ENCODE assay signal across 2 cellular contexts in the genomic region with DNA sequence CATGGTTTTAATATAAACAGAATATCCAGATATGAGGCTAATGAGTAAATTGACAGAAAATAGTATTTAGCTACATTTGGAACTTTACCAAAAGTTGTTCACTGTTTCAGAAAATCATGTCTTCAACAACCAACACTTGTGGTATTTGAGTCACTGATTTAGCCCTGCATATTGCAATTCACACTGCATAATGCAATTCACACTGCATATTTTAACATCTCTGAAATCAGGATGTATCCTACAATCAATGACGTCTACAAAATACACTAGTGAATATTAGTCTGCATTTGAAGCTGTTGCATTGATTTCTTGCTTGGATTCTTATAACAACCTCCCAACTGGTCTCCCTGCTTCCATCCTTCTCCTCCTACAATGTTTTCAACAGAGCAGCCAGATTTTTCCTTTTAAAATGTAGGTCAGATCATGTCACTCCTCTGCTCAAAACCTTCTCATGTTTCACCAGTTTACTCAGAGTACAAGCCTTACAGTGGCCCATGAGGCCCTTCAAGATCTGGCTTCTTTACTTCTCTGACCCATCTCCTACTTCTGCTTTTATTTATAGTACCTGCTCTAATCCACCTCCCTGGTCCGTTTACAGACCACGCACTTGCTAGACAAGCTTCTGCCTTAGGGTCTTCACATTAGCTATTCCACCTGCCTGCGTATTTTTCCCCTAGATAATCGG.
TF ChIP-seq lines count a peak whose summit lies in the region.

No MANE protein-coding gene starts in this region.

TF ChIP-seq in IMR-90, 13 proteins besides CTCF, POLR2A, EP300 and RAD21:
- TF ChIP-seq RCOR1 (IDR thresholded peaks at IDR 0.05; ENCODE audit: insufficient replicate concordance, low read length) (no peak), MAZ (IDR thresholded peaks at IDR 0.05; ENCODE audit: borderline replicate concordance, low read depth, low read length) (no peak), CEBPB (IDR thresholded peaks at IDR 0.05; ENCODE audit: low read depth, low read length) (no peak), BHLHE40 (IDR thresholded peaks at IDR 0.05; ENCODE audit: low read depth, low read length) (no peak), SMC3 (IDR thresholded peaks at IDR 0.05; ENCODE audit: low read depth, low read length) (no peak)
TF ChIP-seq in IMR-90: peak in this region for 0.

TF ChIP-seq in GM23338, 12 proteins besides CTCF, POLR2A, EP300 and RAD21:
- no peak for TF ChIP-seq EZH2phosphoT487 (IDR thresholded peaks at IDR 0.05; ENCODE audit: unreplicated experiment)
- no peak for TF ChIP-seq NANOG (IDR thresholded peaks at IDR 0.05; ENCODE audit: borderline replicate concordance)
- TF ChIP-seq, protein P1, sequence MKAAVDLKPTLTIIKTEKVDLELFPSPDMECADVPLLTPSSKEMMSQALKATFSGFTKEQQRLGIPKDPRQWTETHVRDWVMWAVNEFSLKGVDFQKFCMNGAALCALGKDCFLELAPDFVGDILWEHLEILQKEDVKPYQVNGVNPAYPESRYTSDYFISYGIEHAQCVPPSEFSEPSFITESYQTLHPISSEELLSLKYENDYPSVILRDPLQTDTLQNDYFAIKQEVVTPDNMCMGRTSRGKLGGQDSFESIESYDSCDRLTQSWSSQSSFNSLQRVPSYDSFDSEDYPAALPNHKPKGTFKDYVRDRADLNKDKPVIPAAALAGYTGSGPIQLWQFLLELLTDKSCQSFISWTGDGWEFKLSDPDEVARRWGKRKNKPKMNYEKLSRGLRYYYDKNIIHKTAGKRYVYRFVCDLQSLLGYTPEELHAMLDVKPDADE (IDR thresholded peaks at IDR 0.05), result no peak
- TF ChIP-seq, protein P2, sequence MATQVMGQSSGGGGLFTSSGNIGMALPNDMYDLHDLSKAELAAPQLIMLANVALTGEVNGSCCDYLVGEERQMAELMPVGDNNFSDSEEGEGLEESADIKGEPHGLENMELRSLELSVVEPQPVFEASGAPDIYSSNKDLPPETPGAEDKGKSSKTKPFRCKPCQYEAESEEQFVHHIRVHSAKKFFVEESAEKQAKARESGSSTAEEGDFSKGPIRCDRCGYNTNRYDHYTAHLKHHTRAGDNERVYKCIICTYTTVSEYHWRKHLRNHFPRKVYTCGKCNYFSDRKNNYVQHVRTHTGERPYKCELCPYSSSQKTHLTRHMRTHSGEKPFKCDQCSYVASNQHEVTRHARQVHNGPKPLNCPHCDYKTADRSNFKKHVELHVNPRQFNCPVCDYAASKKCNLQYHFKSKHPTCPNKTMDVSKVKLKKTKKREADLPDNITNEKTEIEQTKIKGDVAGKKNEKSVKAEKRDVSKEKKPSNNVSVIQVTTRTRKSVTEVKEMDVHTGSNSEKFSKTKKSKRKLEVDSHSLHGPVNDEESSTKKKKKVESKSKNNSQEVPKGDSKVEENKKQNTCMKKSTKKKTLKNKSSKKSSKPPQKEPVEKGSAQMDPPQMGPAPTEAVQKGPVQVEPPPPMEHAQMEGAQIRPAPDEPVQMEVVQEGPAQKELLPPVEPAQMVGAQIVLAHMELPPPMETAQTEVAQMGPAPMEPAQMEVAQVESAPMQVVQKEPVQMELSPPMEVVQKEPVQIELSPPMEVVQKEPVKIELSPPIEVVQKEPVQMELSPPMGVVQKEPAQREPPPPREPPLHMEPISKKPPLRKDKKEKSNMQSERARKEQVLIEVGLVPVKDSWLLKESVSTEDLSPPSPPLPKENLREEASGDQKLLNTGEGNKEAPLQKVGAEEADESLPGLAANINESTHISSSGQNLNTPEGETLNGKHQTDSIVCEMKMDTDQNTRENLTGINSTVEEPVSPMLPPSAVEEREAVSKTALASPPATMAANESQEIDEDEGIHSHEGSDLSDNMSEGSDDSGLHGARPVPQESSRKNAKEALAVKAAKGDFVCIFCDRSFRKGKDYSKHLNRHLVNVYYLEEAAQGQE (IDR thresholded peaks at IDR 0.05; ENCODE audit: unreplicated experiment), result no peak
- TF ChIP-seq, protein P3, sequence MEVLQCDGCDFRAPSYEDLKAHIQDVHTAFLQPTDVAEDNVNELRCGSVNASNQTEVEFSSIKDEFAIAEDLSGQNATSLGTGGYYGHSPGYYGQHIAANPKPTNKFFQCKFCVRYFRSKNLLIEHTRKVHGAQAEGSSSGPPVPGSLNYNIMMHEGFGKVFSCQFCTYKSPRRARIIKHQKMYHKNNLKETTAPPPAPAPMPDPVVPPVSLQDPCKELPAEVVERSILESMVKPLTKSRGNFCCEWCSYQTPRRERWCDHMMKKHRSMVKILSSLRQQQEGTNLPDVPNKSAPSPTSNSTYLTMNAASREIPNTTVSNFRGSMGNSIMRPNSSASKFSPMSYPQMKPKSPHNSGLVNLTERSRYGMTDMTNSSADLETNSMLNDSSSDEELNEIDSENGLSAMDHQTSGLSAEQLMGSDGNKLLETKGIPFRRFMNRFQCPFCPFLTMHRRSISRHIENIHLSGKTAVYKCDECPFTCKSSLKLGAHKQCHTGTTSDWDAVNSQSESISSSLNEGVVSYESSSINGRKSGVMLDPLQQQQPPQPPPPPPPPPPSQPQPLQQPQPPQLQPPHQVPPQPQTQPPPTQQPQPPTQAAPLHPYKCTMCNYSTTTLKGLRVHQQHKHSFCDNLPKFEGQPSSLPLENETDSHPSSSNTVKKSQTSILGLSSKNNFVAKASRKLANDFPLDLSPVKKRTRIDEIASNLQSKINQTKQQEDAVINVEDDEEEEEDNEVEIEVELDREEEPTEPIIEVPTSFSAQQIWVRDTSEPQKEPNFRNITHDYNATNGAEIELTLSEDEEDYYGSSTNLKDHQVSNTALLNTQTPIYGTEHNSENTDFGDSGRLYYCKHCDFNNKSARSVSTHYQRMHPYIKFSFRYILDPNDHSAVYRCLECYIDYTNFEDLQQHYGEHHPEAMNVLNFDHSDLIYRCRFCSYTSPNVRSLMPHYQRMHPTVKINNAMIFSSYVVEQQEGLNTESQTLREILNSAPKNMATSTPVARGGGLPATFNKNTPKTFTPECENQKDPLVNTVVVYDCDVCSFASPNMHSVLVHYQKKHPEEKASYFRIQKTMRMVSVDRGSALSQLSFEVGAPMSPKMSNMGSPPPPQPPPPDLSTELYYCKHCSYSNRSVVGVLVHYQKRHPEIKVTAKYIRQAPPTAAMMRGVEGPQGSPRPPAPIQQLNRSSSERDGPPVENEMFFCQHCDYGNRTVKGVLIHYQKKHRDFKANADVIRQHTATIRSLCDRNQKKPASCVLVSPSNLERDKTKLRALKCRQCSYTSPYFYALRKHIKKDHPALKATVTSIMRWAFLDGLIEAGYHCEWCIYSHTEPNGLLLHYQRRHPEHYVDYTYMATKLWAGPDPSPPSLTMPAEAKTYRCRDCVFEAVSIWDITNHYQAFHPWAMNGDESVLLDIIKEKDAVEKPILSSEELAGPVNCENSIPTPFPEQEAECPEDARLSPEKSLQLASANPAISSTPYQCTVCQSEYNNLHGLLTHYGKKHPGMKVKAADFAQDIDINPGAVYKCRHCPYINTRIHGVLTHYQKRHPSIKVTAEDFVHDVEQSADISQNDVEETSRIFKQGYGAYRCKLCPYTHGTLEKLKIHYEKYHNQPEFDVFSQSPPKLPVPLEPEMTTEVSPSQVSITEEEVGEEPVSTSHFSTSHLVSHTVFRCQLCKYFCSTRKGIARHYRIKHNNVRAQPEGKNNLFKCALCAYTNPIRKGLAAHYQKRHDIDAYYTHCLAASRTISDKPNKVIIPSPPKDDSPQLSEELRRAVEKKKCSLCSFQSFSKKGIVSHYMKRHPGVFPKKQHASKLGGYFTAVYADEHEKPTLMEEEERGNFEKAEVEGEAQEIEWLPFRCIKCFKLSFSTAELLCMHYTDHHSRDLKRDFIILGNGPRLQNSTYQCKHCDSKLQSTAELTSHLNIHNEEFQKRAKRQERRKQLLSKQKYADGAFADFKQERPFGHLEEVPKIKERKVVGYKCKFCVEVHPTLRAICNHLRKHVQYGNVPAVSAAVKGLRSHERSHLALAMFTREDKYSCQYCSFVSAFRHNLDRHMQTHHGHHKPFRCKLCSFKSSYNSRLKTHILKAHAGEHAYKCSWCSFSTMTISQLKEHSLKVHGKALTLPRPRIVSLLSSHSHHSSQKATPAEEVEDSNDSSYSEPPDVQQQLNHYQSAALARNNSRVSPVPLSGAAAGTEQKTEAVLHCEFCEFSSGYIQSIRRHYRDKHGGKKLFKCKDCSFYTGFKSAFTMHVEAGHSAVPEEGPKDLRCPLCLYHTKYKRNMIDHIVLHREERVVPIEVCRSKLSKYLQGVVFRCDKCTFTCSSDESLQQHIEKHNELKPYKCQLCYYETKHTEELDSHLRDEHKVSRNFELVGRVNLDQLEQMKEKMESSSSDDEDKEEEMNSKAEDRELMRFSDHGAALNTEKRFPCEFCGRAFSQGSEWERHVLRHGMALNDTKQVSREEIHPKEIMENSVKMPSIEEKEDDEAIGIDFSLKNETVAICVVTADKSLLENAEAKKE (CRISPR knock-in tag; IDR thresholded peaks at IDR 0.05), result no peak
- TF ChIP-seq ZNF114 (CRISPR knock-in tag; IDR thresholded peaks at IDR 0.05), result no peak
- no peak for TF ChIP-seq POLR2AphosphoS5 (IDR thresholded peaks at IDR 0.05; ENCODE audit: low read depth)
- TF ChIP-seq CREB1 (CRISPR knock-in tag; IDR thresholded peaks at IDR 0.05; ENCODE audit: low read depth), result no peak
- no peak for TF ChIP-seq JUNB (IDR thresholded peaks at IDR 0.05; ENCODE audit: unreplicated experiment)
- TF ChIP-seq EZH2 (IDR thresholded peaks at IDR 0.05; ENCODE audit: low read depth, unreplicated experiment), result no peak
- no peak for TF ChIP-seq STAT1 (IDR thresholded peaks at IDR 0.05; ENCODE audit: unreplicated experiment)
- no peak for TF ChIP-seq ZNF331 (CRISPR knock-in tag; IDR thresholded peaks at IDR 0.05; ENCODE audit: low read depth)
